In genomic region chr12:124386661-124387509, GRCh38 we compare ENCODE assay signal across 10 cellular contexts.
DNase-seq lines count a peak whose midpoint lies in the region; TF ChIP-seq lines count a peak whose summit lies in the region.
"Had no signal": no experiment of that assay in that cellular context is flagged by ENCODE, and none has a peak within 500 bp of the region (broad histone marks: within the 10 kb centered on the region; RNA-seq: fewer than 3 reads in every experiment).

No MANE protein-coding gene starts in this region.

- H3K79me2 ChIP-seq in OCI-LY1 (ENCODE audit: insufficient read depth, low read length) (no peaks in the 10 kb centered on the region), OCI-LY7 (ENCODE audit: insufficient read depth, low read depth, low read length) (no peaks in the 10 kb centered on the region)

- peaks cover 7% of the 10 kb centered on the region; the same call in 1 of the 2 replicates for H3F3A ChIP-seq in OCI-LY1 (ENCODE audit: insufficient read depth, low read length)

- no peak for TF ChIP-seq CTCF in OCI-LY1 (IDR thresholded peaks at IDR 0.05; ENCODE audit: low read length)
- TF ChIP-seq CTCF in type B pancreatic cell (conservative IDR thresholded peaks at IDR 0.05) = no peak
- no peak for TF ChIP-seq CTCF in OCI-LY7 (conservative IDR thresholded peaks at IDR 0.05; ENCODE audit: low read length)

- H3K9ac ChIP-seq in OCI-LY1 (ENCODE audit: low read length) = peak overlapping the region; percentile 66; the same call in 1 of the 2 replicates
- peak overlapping the region in 1 of 2 donors; percentile 33 for H3K9ac ChIP-seq in duodenal mucosa (ENCODE audit: low read depth in 1 of 2, low read length in 2 of 2)
- H3K9ac ChIP-seq in muscle layer of colon (ENCODE audit: low read length) = no peak overlapping the region

- BruUV-seq in OCI-LY7 (replicated peaks; lab: Mats Ljungman, UMichigan) = no TSS peak

- CTCF ChIA-PET in OCI-LY7 (lab: Charles Lee; ENCODE audit: unreplicated experiment) = no interaction called here

- POLR2A ChIA-PET in OCI-LY7 (lab: Charles Lee) = interaction anchor here (0.5 kb wide), 1 partner anchor 147 kb away, joined by 3 read pairs; no protein-coding TSS in a partner anchor

- no peak overlapping the region for H3K4me3 Mint-ChIP-seq in type B pancreatic cell

- H3K4me2 ChIP-seq in OCI-LY1 (ENCODE audit: low read length) = peak overlapping the region; percentile 74
- no peak overlapping the region for H3K4me2 ChIP-seq in OCI-LY7 (ENCODE audit: low read length)

- H4K20me1 ChIP-seq in OCI-LY1 (ENCODE audit: insufficient read depth, low read length) (no peaks in the 10 kb centered on the region), OCI-LY7 (ENCODE audit: insufficient read depth, low read length) (no peaks in the 10 kb centered on the region)

- H3K9me3 Mint-ChIP-seq in type B pancreatic cell = no peaks in the 10 kb centered on the region

- DNase-seq in type B pancreatic cell (ENCODE audit: extremely low spot score, unreplicated experiment) (no peak), mesenteric fat pad (ENCODE audit: low spot score) (no peak), OCI-LY7 (ENCODE audit: low spot score) (no peak), NCI-H2196 (lab: John Stamatoyannopoulos, UW; ENCODE audit: unreplicated experiment) (no peak), NCI-H1436 (lab: John Stamatoyannopoulos, UW) (no peak)
- DNase-seq: SHP77 treated with DMSO at 0.1 percent for 48 hours; stimulated activated naive CD8-positive, alpha-beta T cell treated with anti-CD3 and anti-CD28 coated beads, Interleukin-15, Interleukin-2, amounts not matched to agents 100 U/mL and 50 U/mL, for 24 hours had no signal

- H3K27me3 Mint-ChIP-seq in type B pancreatic cell = no peaks in the 10 kb centered on the region

- H3K36me3 Mint-ChIP-seq in type B pancreatic cell = peaks cover 4% of the 10 kb centered on the region

- intact Hi-C loops in OCI-LY7 (cut with micrococcal nuclease; ENCODE audit: unreplicated experiment) = no loop called here

- peak overlapping the region; percentile 66 for H3K4me3 ChIP-seq in OCI-LY1 (ENCODE audit: low read depth, low read length, poor library complexity, severe bottlenecking)
- H3K4me3 ChIP-seq in duodenal mucosa (ENCODE audit: low read depth in 1 of 2, low read length in 2 of 2) = no peak overlapping the region
- peak overlapping the region in 1 of 2 donors; percentile 9 for H3K4me3 ChIP-seq in muscle layer of colon (ENCODE audit: low read depth in 1 of 2, low read length in 2 of 2)
- no peak overlapping the region for H3K4me3 ChIP-seq in OCI-LY7 (ENCODE audit: low read depth, low read length, poor library complexity, severe bottlenecking)

- H3K36me3 ChIP-seq in OCI-LY1 (ENCODE audit: insufficient read depth, low read length) (peaks cover 6% of the 10 kb centered on the region; the same call in 1 of the 2 replicates), duodenal mucosa (ENCODE audit: control insufficient read depth in 1 of 2, insufficient read depth in 2 of 2, low read length in 2 of 2) (peaks cover 11 to 22% of the 10 kb centered on the region in 2 donors), muscle layer of colon (ENCODE audit: insufficient read depth, low read length) (peaks cover 36% of the 10 kb centered on the region), OCI-LY7 (ENCODE audit: insufficient read depth, low read length) (peaks cover 3% of the 10 kb centered on the region; the same call in 1 of the 2 replicates)

- H3K9me3 ChIP-seq in OCI-LY1 (ENCODE audit: low read length) = no peaks in the 10 kb centered on the region
- no peaks in the 10 kb centered on the region for H3K9me3 ChIP-seq in duodenal mucosa (ENCODE audit: control insufficient read depth in 1 of 2, low read length in 2 of 2)
- no peaks in the 10 kb centered on the region for H3K9me3 ChIP-seq in muscle layer of colon (ENCODE audit: low read length)
- H3K9me3 ChIP-seq in OCI-LY7 (ENCODE audit: low read length) = no peaks in the 10 kb centered on the region

- H3K9me2 ChIP-seq in OCI-LY1 (ENCODE audit: low read depth, low read length) = no peaks in the 10 kb centered on the region
- H3K9me2 ChIP-seq in OCI-LY7 (ENCODE audit: insufficient read depth, low read length) = no peaks in the 10 kb centered on the region

- peak overlapping the region; percentile 34 for H3K27ac Mint-ChIP-seq in type B pancreatic cell

- peaks cover 8% of the 10 kb centered on the region for H3K4me1 Mint-ChIP-seq in type B pancreatic cell (ENCODE audit: unreplicated experiment)

- H3K27ac ChIP-seq in OCI-LY1 (ENCODE audit: low read depth, low read length, poor library complexity, severe bottlenecking) (peak overlapping the region; percentile 43), duodenal mucosa (ENCODE audit: low read depth, low read length) (peak overlapping the region; percentile 14), muscle layer of colon (ENCODE audit: low read depth, low read length) (peak overlapping the region; percentile 99), OCI-LY7 (ENCODE audit: low read depth, low read length, poor library complexity, severe bottlenecking) (no peak overlapping the region)

- H3K4me1 ChIP-seq in OCI-LY1 (ENCODE audit: insufficient read depth, low read length, severe bottlenecking) (peaks cover 43% of the 10 kb centered on the region), duodenal mucosa (ENCODE audit: control insufficient read depth in 1 of 2, insufficient read depth in 2 of 2, low read length in 2 of 2) (peaks cover 37 to 38% of the 10 kb centered on the region in 2 donors), muscle layer of colon (ENCODE audit: insufficient read depth, low read length) (peaks cover 75% of the 10 kb centered on the region), OCI-LY7 (ENCODE audit: insufficient read depth, low read length, poor library complexity, severe bottlenecking) (peaks cover 17% of the 10 kb centered on the region)

- H2AFZ ChIP-seq in OCI-LY1 (ENCODE audit: low read length) (no peak overlapping the region), OCI-LY7 (ENCODE audit: low read length) (no peak overlapping the region)

- H3K27me3 ChIP-seq in OCI-LY1 (ENCODE audit: insufficient read depth, low read length) = no peaks in the 10 kb centered on the region
- H3K27me3 ChIP-seq in duodenal mucosa (ENCODE audit: control insufficient read depth in 1 of 2, insufficient read depth in 2 of 2, low read length in 2 of 2) = no peaks in the 10 kb centered on the region
- H3K27me3 ChIP-seq in muscle layer of colon (ENCODE audit: control insufficient read depth in 1 of 2, insufficient read depth in 2 of 2, low read length in 2 of 2) = no peaks in the 10 kb centered on the region
